In genomic region chr17:17590883-17591407, GRCh38 we compare ENCODE assay signal across 8 cellular contexts. TPM values are rescaled to one million over a fixed set of nuclear protein-coding genes. Genes with fewer than 3 reads are reported as not detected.
DNase-seq lines count a peak whose midpoint lies in the region; ATAC-seq, FAIRE-seq and TF ChIP-seq lines count a peak whose summit lies in the region.

No MANE protein-coding gene starts in this region.

- no peaks in the 10 kb centered on the region for H3K9me3 ChIP-seq in CD8-positive, alpha-beta memory T cell (ENCODE audit: low read length)

- no peaks in the 10 kb centered on the region for H3K27me3 ChIP-seq in CD8-positive, alpha-beta memory T cell (ENCODE audit: insufficient read depth, low read length, poor library complexity, severe bottlenecking)
- H3K27me3 ChIP-seq in HL-60 (ENCODE audit: insufficient read depth, poor library complexity, severe bottlenecking) (no peaks in the 10 kb centered on the region), bronchial epithelial cell (ENCODE audit: control insufficient read depth, insufficient read depth, low read length) (no peaks in the 10 kb centered on the region)

- peak overlapping the region; percentile 87 to 96 (median 92) for H3K4me3 Mint-ChIP-seq in CD8-positive, alpha-beta memory T cell
- peak overlapping the region; percentile 81 to 97 (median 93) for H3K4me3 Mint-ChIP-seq in naive B cell

- ATAC-seq in naive B cell (ENCODE audit: low read depth in 2 of 2) (no peak), GM21529 (IDR thresholded peaks at IDR 0.05; ENCODE audit: unreplicated experiment) (no peak)

- no peaks in the 10 kb centered on the region for H3K27me3 Mint-ChIP-seq in CD8-positive, alpha-beta memory T cell
- no peaks in the 10 kb centered on the region for H3K27me3 Mint-ChIP-seq in naive B cell

- no peaks in the 10 kb centered on the region for H3K9me3 Mint-ChIP-seq in CD8-positive, alpha-beta memory T cell
- no peaks in the 10 kb centered on the region for H3K9me3 Mint-ChIP-seq in naive B cell

- peaks cover 20% of the 10 kb centered on the region for H3K4me1 ChIP-seq in CD8-positive, alpha-beta memory T cell (ENCODE audit: insufficient read depth, low read length)

- no peak for DNase-seq in CD8-positive, alpha-beta memory T cell
- DNase-seq in HL-60 (ENCODE audit: low read depth in 1 of 2, low spot score in 1 of 2) (no peak), bronchial epithelial cell (ENCODE audit: low read depth) (no peak), naive B cell (no peak), NCI-H524 (lab: John Stamatoyannopoulos, UW) (no peak), NCI-H128 (lab: John Stamatoyannopoulos, UW; ENCODE audit: unreplicated experiment) (no peak)
- no peak for DNase-seq in stimulated activated CD4-positive, alpha-beta T cell treated with anti-CD3 and anti-CD28 coated beads, Interleukin-12 subunit alpha, Interleukin-12 subunit beta, amount 100 ng/mL, for 4 hours

- H3K4me1 Mint-ChIP-seq in CD8-positive, alpha-beta memory T cell: peaks cover 15 to 24% (median 19%) of the 10 kb centered on the region in 3 donors
- H3K4me1 Mint-ChIP-seq in naive B cell: peaks cover 17 to 32% (median 19%) of the 10 kb centered on the region in 3 donors

- H3K27ac Mint-ChIP-seq in CD8-positive, alpha-beta memory T cell: peak overlapping the region; percentile 72 to 99 (median 94)
- peak overlapping the region; percentile 83 to 99 (median 96) for H3K27ac Mint-ChIP-seq in naive B cell

- POLR2A ChIA-PET in CD8-positive, alpha-beta memory T cell (lab: Charles Lee): no interaction called here

- TF ChIP-seq CTCF in HL-60 (IDR thresholded peaks at IDR 0.05; ENCODE audit: insufficient read depth, low read length) (no peak), bronchial epithelial cell (IDR thresholded peaks at IDR 0.05; ENCODE audit: insufficient read depth, low read length, severe bottlenecking) (no peak)

- H3K27ac ChIP-seq in CD8-positive, alpha-beta memory T cell (ENCODE audit: low read depth, low read length): peak overlapping the region; percentile 31
- H3K27ac ChIP-seq in HL-60 (replicated peaks): peak overlapping the region; percentile 90

- CTCF ChIA-PET in CD8-positive, alpha-beta memory T cell (lab: Charles Lee): interaction anchor here (0.9 to 1.1 kb wide), 2 partner anchors 31 to 94 kb away, joined by 3 to 5 read pairs; no protein-coding TSS in a partner anchor

- H3K36me3 Mint-ChIP-seq in CD8-positive, alpha-beta memory T cell: peaks cover 0 to 10% (median 0%) of the 10 kb centered on the region in 3 donors
- H3K36me3 Mint-ChIP-seq in naive B cell: no peaks in the 10 kb centered on the region

- FAIRE-seq in bronchial epithelial cell (lab: Jason Lieb, UNC): no peak

- no peaks in the 10 kb centered on the region for H3K36me3 ChIP-seq in CD8-positive, alpha-beta memory T cell (ENCODE audit: insufficient read depth, low read length)
- H3K36me3 ChIP-seq in bronchial epithelial cell (ENCODE audit: control insufficient read depth, insufficient read depth, low read length): peaks cover 1% of the 10 kb centered on the region

- H3K4me3 ChIP-seq in CD8-positive, alpha-beta memory T cell (ENCODE audit: low read length): peak overlapping the region; percentile 57
- H3K4me3 ChIP-seq in HL-60 (replicated peaks; ENCODE audit: insufficient read depth, low read length) (peak overlapping the region; percentile 66), bronchial epithelial cell (ENCODE audit: low read depth, low read length) (peak overlapping the region; percentile 65)

RNA-seq across cellular contexts. Expression of gene PEMT, which starts 0.6 kb away (rescaled TPM):
- total RNA-seq in CD8-positive, alpha-beta memory T cell: 10 to 100 TPM; 31.9 to 42.1 TPM
- polyA plus RNA-seq in CD8-positive, alpha-beta memory T cell: 34.6 TPM
- total RNA-seq in bronchial epithelial cell: 23.4 and 35.1 TPM in 2 replicates
- polyA plus RNA-seq in naive B cell (ENCODE audit: low read depth in 6 of 6): 10 to 100 TPM; 16.3 to 28.0 (median 21.3) TPM
